In genomic region chr15:38708672-38709188, GRCh38 we compare ENCODE assay signal across 24 cellular contexts.
DNase-seq lines count a peak whose midpoint lies in the region; FAIRE-seq and TF ChIP-seq lines count a peak whose summit lies in the region.
"Had no signal": no experiment of that assay in that cellular context is flagged by ENCODE, and none has a peak within 500 bp of the region (broad histone marks: within the 10 kb centered on the region; RNA-seq: fewer than 3 reads in every experiment).

No MANE protein-coding gene starts in this region.

- no peaks in the 10 kb centered on the region for H3K9me3 Mint-ChIP-seq in astrocyte (ENCODE audit: unreplicated experiment)
- H3K9me3 Mint-ChIP-seq in CD8-positive, alpha-beta memory T cell = no peaks in the 10 kb centered on the region
- H3K9me3 Mint-ChIP-seq: activated CD4-positive, alpha-beta memory T cell treated with anti-CD3 and anti-CD28 coated beads for 36 hours; activated naive CD4-positive, alpha-beta T cell treated with anti-CD3 and anti-CD28 coated beads, Interleukin-2, amount 50 U/mL, for 72 hours; activated T-helper 2 cell treated with anti-CD3 and anti-CD28 coated beads, Interferon-gamma antibody, Interleukin-2, Interleukin-4, amounts not matched to agents 10 μg/mL and 5 μg/mL and 100 μg/mL, durations not matched to agents 14 hours and 24 hours and 36 hours; CD4-positive, CD25-positive, alpha-beta regulatory T cell; neural progenitor cell; stimulated activated naive CD8-positive, alpha-beta T cell treated with anti-CD3 and anti-CD28 coated beads, Interleukin-15, Interleukin-2, amounts not matched to agents 100 ng/mL and 50 ng/mL, for 24 hours; T-helper 2 cell treated with Interferon-gamma antibody and Interleukin-4, amounts not matched to agents 5 μg/mL and 100 μg/mL, for 36 hours had no signal

- peak; percentile 20 for FAIRE-seq in astrocyte (lab: Jason Lieb, UNC)
- FAIRE-seq: G401.6 had no signal

- no peaks in the 10 kb centered on the region for H3K36me3 Mint-ChIP-seq in astrocyte (ENCODE audit: low read depth, unreplicated experiment)
- no peaks in the 10 kb centered on the region for H3K36me3 Mint-ChIP-seq in CD8-positive, alpha-beta memory T cell
- H3K36me3 Mint-ChIP-seq: activated CD4-positive, alpha-beta memory T cell treated with anti-CD3 and anti-CD28 coated beads for 36 hours; activated naive CD4-positive, alpha-beta T cell treated with anti-CD3 and anti-CD28 coated beads, Interleukin-2, amount 50 U/mL, for 72 hours; CD4-positive, CD25-positive, alpha-beta regulatory T cell; neural progenitor cell had no signal

- 42% methylated on average over 4 of the region's 4 CpGs for WGBS in hepatocyte (ENCODE audit: low lambda C conversion rate, missing lambda C conversion rate)
- WGBS in smooth muscle cell (ENCODE audit: low lambda C conversion rate) = 43% methylated on average over 4 of the region's 4 CpGs
- 70 to 74% methylated on average over 4 of the region's 4 CpGs for WGBS in tibial nerve, 2 donors

- POLR2A ChIA-PET in HEK293 (lab: Yijun Ruan, JAX) = no interaction called here
- POLR2A ChIA-PET in CD8-positive, alpha-beta memory T cell (lab: Charles Lee) = interaction anchor here (1.0 kb wide), 1 partner anchor 184 kb away, joined by 4 read pairs; no protein-coding TSS in a partner anchor

- H3K79me2 ChIP-seq in astrocyte (ENCODE audit: insufficient read depth, low read length) (no peaks in the 10 kb centered on the region), hepatocyte (no peaks in the 10 kb centered on the region), smooth muscle cell (ENCODE audit: low read depth) (no peaks in the 10 kb centered on the region)

- H3K4me2 ChIP-seq in astrocyte (ENCODE audit: low read length) (no peak overlapping the region), hepatocyte (no peak overlapping the region), smooth muscle cell (peak overlapping the region; percentile 26)
- H3K4me2 ChIP-seq: neural progenitor cell had no signal

- H3K27me3 Mint-ChIP-seq in astrocyte (ENCODE audit: low read depth, unreplicated experiment) = no peaks in the 10 kb centered on the region
- peaks cover 1 to 12% of the 10 kb centered on the region in 2 donors for H3K27me3 Mint-ChIP-seq in CD8-positive, alpha-beta memory T cell
- H3K27me3 Mint-ChIP-seq: activated CD4-positive, alpha-beta memory T cell treated with anti-CD3 and anti-CD28 coated beads for 36 hours; CD4-positive, CD25-positive, alpha-beta regulatory T cell had no signal

- no peaks in the 10 kb centered on the region for H3K9me2 ChIP-seq in hepatocyte (replicated peaks; ENCODE audit: insufficient read depth)

- H2AFZ ChIP-seq in astrocyte (ENCODE audit: low read depth, low read length) (no peak overlapping the region), hepatocyte (no peak overlapping the region), smooth muscle cell (ENCODE audit: low read depth) (peak overlapping the region; percentile 29)
- H2AFZ ChIP-seq: neural progenitor cell had no signal

- H3K9ac ChIP-seq in astrocyte (ENCODE audit: low read length) = no peak overlapping the region
- no peak overlapping the region for H3K9ac ChIP-seq in smooth muscle cell (ENCODE audit: low read depth)
- H3K9ac ChIP-seq: neural progenitor cell had no signal

- peak overlapping the region; percentile 34 for H3K27ac Mint-ChIP-seq in astrocyte (ENCODE audit: unreplicated experiment)
- H3K27ac Mint-ChIP-seq in CD8-positive, alpha-beta memory T cell = no peak overlapping the region
- H3K27ac Mint-ChIP-seq: activated CD4-positive, alpha-beta memory T cell treated with anti-CD3 and anti-CD28 coated beads for 36 hours; activated naive CD4-positive, alpha-beta T cell treated with anti-CD3 and anti-CD28 coated beads, Interleukin-2, amount 50 U/mL, for 72 hours; activated T-helper 2 cell treated with anti-CD3 and anti-CD28 coated beads, Interferon-gamma antibody, Interleukin-2, Interleukin-4, amounts not matched to agents 10 μg/mL and 5 μg/mL and 100 μg/mL, durations not matched to agents 14 hours and 24 hours and 36 hours; neural progenitor cell; stimulated activated naive CD8-positive, alpha-beta T cell treated with anti-CD3 and anti-CD28 coated beads, Interleukin-15, Interleukin-2, amounts not matched to agents 100 ng/mL and 50 ng/mL, for 24 hours; T-helper 2 cell treated with Interferon-gamma antibody and Interleukin-4, amounts not matched to agents 5 μg/mL and 100 μg/mL, for 36 hours had no signal

- no peak overlapping the region for H3K4me3 Mint-ChIP-seq in astrocyte (ENCODE audit: unreplicated experiment)
- no peak overlapping the region for H3K4me3 Mint-ChIP-seq in CD8-positive, alpha-beta memory T cell
- H3K4me3 Mint-ChIP-seq: activated CD4-positive, alpha-beta memory T cell treated with anti-CD3 and anti-CD28 coated beads for 36 hours; neural progenitor cell; stimulated activated naive CD8-positive, alpha-beta T cell treated with anti-CD3 and anti-CD28 coated beads, Interleukin-15, Interleukin-2, amounts not matched to agents 100 ng/mL and 50 ng/mL, for 24 hours; T-helper 2 cell treated with Interferon-gamma antibody and Interleukin-4, amounts not matched to agents 5 μg/mL and 100 μg/mL, for 36 hours had no signal

- H3K27me3 ChIP-seq in astrocyte (ENCODE audit: insufficient read depth, low read length) (no peaks in the 10 kb centered on the region), hepatocyte (no peaks in the 10 kb centered on the region), smooth muscle cell (ENCODE audit: low read depth) (peaks cover 13% of the 10 kb centered on the region), tibial nerve (no peaks in the 10 kb centered on the region)
- no peaks in the 10 kb centered on the region for H3K27me3 ChIP-seq in CD8-positive, alpha-beta memory T cell (ENCODE audit: insufficient read depth, low read length, poor library complexity, severe bottlenecking)
- H3K27me3 ChIP-seq: neural progenitor cell, sigmoid colon had no signal

- no peak for TF ChIP-seq EP300 in tibial nerve (IDR thresholded peaks at IDR 0.05)

- H3K36me3 ChIP-seq in HEK293 (ENCODE audit: control insufficient read depth in 2 of 2, insufficient read depth in 1 of 2, low read length in 2 of 2) = no peaks in the 10 kb centered on the region
- H3K36me3 ChIP-seq in astrocyte (ENCODE audit: insufficient read depth, low read length) = no peaks in the 10 kb centered on the region
- no peaks in the 10 kb centered on the region for H3K36me3 ChIP-seq in hepatocyte (replicated peaks; ENCODE audit: insufficient read depth, low read depth)
- no peaks in the 10 kb centered on the region for H3K36me3 ChIP-seq in smooth muscle cell (ENCODE audit: low read depth)
- H3K36me3 ChIP-seq in CD8-positive, alpha-beta memory T cell (ENCODE audit: insufficient read depth, low read length) = no peaks in the 10 kb centered on the region
- no peaks in the 10 kb centered on the region for H3K36me3 ChIP-seq in tibial nerve
- H3K36me3 ChIP-seq: heart left ventricle, left lung, neural progenitor cell, sigmoid colon had no signal

- CTCF ChIA-PET in HEK293 (lab: Yijun Ruan, JAX) = interaction anchor here (0.7 to 2.1 kb wide), 9 partner anchors 10 to 1048 kb away, joined by 3 to 8 read pairs (median 3); no protein-coding TSS in a partner anchor
- CTCF ChIA-PET in CD8-positive, alpha-beta memory T cell (lab: Charles Lee) = interaction anchor here (1.4 kb wide), 1 partner anchor 9 kb away, joined by 6 read pairs; no protein-coding TSS in a partner anchor

- TF ChIP-seq POLR2A in tibial nerve (IDR thresholded peaks at IDR 0.05) = no peak

- H3K4me1 ChIP-seq in HEK293 (ENCODE audit: control insufficient read depth, insufficient read depth, low read length) = no peaks in the 10 kb centered on the region
- peaks cover 18% of the 10 kb centered on the region for H3K4me1 ChIP-seq in astrocyte (ENCODE audit: insufficient read depth, low read length)
- peaks cover 7% of the 10 kb centered on the region for H3K4me1 ChIP-seq in hepatocyte (ENCODE audit: insufficient read depth)
- H3K4me1 ChIP-seq in smooth muscle cell (ENCODE audit: low read depth) = no peaks in the 10 kb centered on the region
- H3K4me1 ChIP-seq in CD8-positive, alpha-beta memory T cell (ENCODE audit: insufficient read depth, low read length) = no peaks in the 10 kb centered on the region
- peaks cover 0 to 1% (median 0%) of the 10 kb centered on the region in 4 donors for H3K4me1 ChIP-seq in tibial nerve
- H3K4me1 ChIP-seq: left lung had no signal

- no peaks in the 10 kb centered on the region for H3F3A ChIP-seq in smooth muscle cell (ENCODE audit: low read depth)

- H4K20me1 ChIP-seq in astrocyte (ENCODE audit: insufficient read depth, low read length) = no peaks in the 10 kb centered on the region
- H4K20me1 ChIP-seq in hepatocyte (ENCODE audit: insufficient read depth, poor library complexity, severe bottlenecking) = no peaks in the 10 kb centered on the region
- H4K20me1 ChIP-seq in smooth muscle cell (ENCODE audit: low read depth) = no peaks in the 10 kb centered on the region

- DNase-seq in astrocyte (ENCODE audit: low read depth) (peak; percentile 25), hepatocyte (ENCODE audit: low spot score) (peak; percentile 31), smooth muscle cell (lab: John Stamatoyannopoulos, UW; ENCODE audit: unreplicated experiment) (no peak), tibial nerve (ENCODE audit: low spot score in 2 of 2) (no peak), NCI-H510A (lab: John Stamatoyannopoulos, UW) (no peak)
- DNase-seq in CD8-positive, alpha-beta memory T cell = no peak
- DNase-seq: activated CD4-positive, alpha-beta memory T cell treated with anti-CD3 and anti-CD28 coated beads for 36 hours; aorta; CD4-positive, CD25-positive, alpha-beta regulatory T cell; heart left ventricle; left lung; mucosa of descending colon; NCI-H1048; NCI-H1930; NCI-H69; posterior cingulate gyrus; sigmoid colon had no signal

- no peak overlapping the region for H3K4me3 ChIP-seq in HEK293 (ENCODE audit: low read depth, low read length)
- no peak overlapping the region for H3K4me3 ChIP-seq in astrocyte (ENCODE audit: insufficient read depth, low read depth, low read length)
- no peak overlapping the region for H3K4me3 ChIP-seq in hepatocyte
- no peak overlapping the region for H3K4me3 ChIP-seq in smooth muscle cell
- H3K4me3 ChIP-seq in CD8-positive, alpha-beta memory T cell (ENCODE audit: low read length) = no peak overlapping the region
- H3K4me3 ChIP-seq in tibial nerve = no peak overlapping the region
- H3K4me3 ChIP-seq: heart left ventricle, left lung, mucosa of descending colon, neural progenitor cell, sigmoid colon had no signal

- TF ChIP-seq CTCF in HEK293 (tag by site-specific recombination; IDR thresholded peaks at IDR 0.05) (no peak), astrocyte (IDR thresholded peaks at IDR 0.05; ENCODE audit: insufficient read depth, low read depth, low read length) (no peak), hepatocyte (IDR thresholded peaks at IDR 0.05; ENCODE audit: poor library complexity) (no peak), smooth muscle cell (IDR thresholded peaks at IDR 0.05; ENCODE audit: borderline replicate concordance, insufficient read depth, poor library complexity, severe bottlenecking) (no peak), tibial nerve (IDR thresholded peaks at IDR 0.05) (no peak)

- H3K4me1 Mint-ChIP-seq in astrocyte (ENCODE audit: low read depth, unreplicated experiment) = peaks cover 25% of the 10 kb centered on the region
- H3K4me1 Mint-ChIP-seq in CD8-positive, alpha-beta memory T cell = peaks cover 0 to 7% (median 5%) of the 10 kb centered on the region in 3 donors

- H3K27ac ChIP-seq in HEK293 (ENCODE audit: extremely low read depth, low read depth, low read length) (no peak overlapping the region), astrocyte (ENCODE audit: low read depth, low read length) (no peak overlapping the region), hepatocyte (peak overlapping the region; percentile 66), smooth muscle cell (ENCODE audit: low read depth) (peak overlapping the region; percentile 61), tibial nerve (no peak overlapping the region)
- H3K27ac ChIP-seq in CD8-positive, alpha-beta memory T cell (ENCODE audit: low read depth, low read length) = no peak overlapping the region
- H3K27ac ChIP-seq: heart left ventricle, left lung, neural progenitor cell had no signal

- H3K9me3 ChIP-seq in HEK293 (ENCODE audit: control insufficient read depth, insufficient read depth, low read depth, low read length) (no peaks in the 10 kb centered on the region), astrocyte (ENCODE audit: insufficient read depth, low read depth, low read length) (no peaks in the 10 kb centered on the region), hepatocyte (ENCODE audit: low read depth) (no peaks in the 10 kb centered on the region), smooth muscle cell (replicated peaks; ENCODE audit: low read depth) (no peaks in the 10 kb centered on the region), tibial nerve (no peaks in the 10 kb centered on the region)
- H3K9me3 ChIP-seq in CD8-positive, alpha-beta memory T cell (ENCODE audit: low read length) = no peaks in the 10 kb centered on the region
- H3K9me3 ChIP-seq: heart left ventricle, left lung, mucosa of descending colon, sigmoid colon had no signal

Comparison
In these comparisons a context has a peak if more than half of its experiments do, and no peak if none do; other contexts are left out.
1. H3K27ac ChIP-seq: peak in hepatocyte (single experiment) and smooth muscle cell (single experiment); none in HEK293 (single experiment), astrocyte (single experiment), CD8-positive, alpha-beta memory T cell (single experiment) and tibial nerve (0 of 4).
2. DNase-seq: peak in astrocyte (single experiment) and hepatocyte (single experiment); none in smooth muscle cell (single experiment), CD8-positive, alpha-beta memory T cell (0 of 5), tibial nerve (0 of 2) and NCI-H510A (single experiment).